19 cellular contexts compared by ENCODE assay signal in genomic region chr20:37278966-37279590, GRCh38. TPM values are rescaled to one million over a fixed set of nuclear protein-coding genes. Genes with fewer than 3 reads are reported as not detected.
DNase-seq lines count a peak whose midpoint lies in the region; ATAC-seq and TF ChIP-seq lines count a peak whose summit lies in the region.
"Had no signal": no experiment of that assay in that cellular context is flagged by ENCODE, and none has a peak within 500 bp of the region (broad histone marks: within the 10 kb centered on the region; RNA-seq: fewer than 3 reads in every experiment).

No MANE protein-coding gene starts in this region.

- no peaks in the 10 kb centered on the region for H3K9me3 ChIP-seq in neuronal stem cell (replicated peaks in 1 of 2; ENCODE audit: control insufficient read depth in 2 of 2, insufficient read depth in 1 of 2, low read depth in 1 of 2, low read length in 2 of 2)
- H3K9me3 ChIP-seq: BE2C had no signal

- H3K9me3 Mint-ChIP-seq in stimulated activated effector memory CD8-positive, alpha-beta T cell treated with anti-CD3 and anti-CD28 coated beads, Interleukin-12 subunit alpha, Interleukin-12 subunit beta, amount 100 ng/mL, for 72 hours, result no peaks in the 10 kb centered on the region
- H3K9me3 Mint-ChIP-seq: CD8-positive, alpha-beta T cell; H9 had no signal

- no peak overlapping the region for H3K23ac ChIP-seq in neuronal stem cell (ENCODE audit: low read depth, low read length, poor library complexity)

- H2BK120ac ChIP-seq in neuronal stem cell (ENCODE audit: low read depth, low read length), result no peak overlapping the region

- H3K27ac ChIP-seq in RWPE1, result no peak overlapping the region
- H3K27ac ChIP-seq in neuronal stem cell (replicated peaks; ENCODE audit: low read length), result no peak overlapping the region
- H3K27ac ChIP-seq: PC-9, SK-N-MC had no signal

- no peak overlapping the region for H3K14ac ChIP-seq in neuronal stem cell (ENCODE audit: low read length)

- no peak overlapping the region for H3K9ac ChIP-seq in neuronal stem cell (ENCODE audit: low read depth, low read length, poor library complexity)

- no peak overlapping the region for H3K4me2 ChIP-seq in neuronal stem cell (ENCODE audit: insufficient read depth, low read length, poor library complexity, severe bottlenecking)
- H3K4me2 ChIP-seq: PC-9 had no signal

- H3K27me3 ChIP-seq in neuronal stem cell (ENCODE audit: control insufficient read depth in 3 of 3, insufficient read depth in 3 of 3, low read depth in 1 of 3, low read length in 3 of 3), result no peaks in the 10 kb centered on the region
- H3K27me3 ChIP-seq: BE2C had no signal

- DNase-seq in ELF-1 (ENCODE audit: low read depth, low spot score) (peak; percentile 86), RWPE1 (ENCODE audit: low spot score) (peak; percentile 73), fibroblast of mammary gland (ENCODE audit: low read depth) (peak; percentile 18), neuronal stem cell (ENCODE audit: low spot score) (no peak), NCI-H1694 (lab: John Stamatoyannopoulos, UW) (no peak), NCI-H510A treated with DMSO at 0.1 percent for 48 hours (lab: John Stamatoyannopoulos, UW) (no peak), NCI-H524 treated with DMSO at 0.1 percent for 48 hours (lab: John Stamatoyannopoulos, UW) (no peak)
- no peak for DNase-seq in stimulated activated effector memory CD8-positive, alpha-beta T cell treated with anti-CD3 and anti-CD28 coated beads, Interleukin-12 subunit alpha, Interleukin-12 subunit beta, amount 100 ng/mL, for 72 hours (ENCODE audit: low spot score in 2 of 2)
- DNase-seq: ACHN; BE2C; CD8-positive, alpha-beta T cell; H9; NCI-H1092; NCI-H1694 treated with DMSO at 0.1 percent for 48 hours; NCI-H345; NCI-H748 treated with DMSO at 0.1 percent for 48 hours; PC-9 had no signal

- H2AK5ac ChIP-seq in neuronal stem cell (ENCODE audit: low read depth, low read length), result no peak overlapping the region

- no peak overlapping the region for H2BK15ac ChIP-seq in neuronal stem cell (ENCODE audit: low read length)

- H3K4me3 Mint-ChIP-seq in stimulated activated effector memory CD8-positive, alpha-beta T cell treated with anti-CD3 and anti-CD28 coated beads, Interleukin-12 subunit alpha, Interleukin-12 subunit beta, amount 100 ng/mL, for 72 hours, result no peak overlapping the region
- H3K4me3 Mint-ChIP-seq: CD8-positive, alpha-beta T cell; H9 had no signal

- WGBS in neuronal stem cell (ENCODE audit: extremely low coverage in 2 of 2, insufficient read length in 2 of 2, insufficient replicate concordance in 1 of 2), 2 donors, result no CpG with 5 or more reads among the region's 12 CpGs

- no peak overlapping the region for H3K18ac ChIP-seq in neuronal stem cell (ENCODE audit: low read length)

- no peak overlapping the region for H2BK12ac ChIP-seq in neuronal stem cell (ENCODE audit: low read length)

- no peak overlapping the region for H3K27ac Mint-ChIP-seq in stimulated activated effector memory CD8-positive, alpha-beta T cell treated with anti-CD3 and anti-CD28 coated beads, Interleukin-12 subunit alpha, Interleukin-12 subunit beta, amount 100 ng/mL, for 72 hours
- H3K27ac Mint-ChIP-seq: CD8-positive, alpha-beta T cell; H9 had no signal

- H4K8ac ChIP-seq in neuronal stem cell (ENCODE audit: low read depth, low read length), result no peak overlapping the region

- H3K4ac ChIP-seq in neuronal stem cell (ENCODE audit: low read length), result no peak overlapping the region

- peaks cover 7% of the 10 kb centered on the region for H3K4me1 Mint-ChIP-seq in stimulated activated effector memory CD8-positive, alpha-beta T cell treated with anti-CD3 and anti-CD28 coated beads, Interleukin-12 subunit alpha, Interleukin-12 subunit beta, amount 100 ng/mL, for 72 hours

- POLR2A ChIA-PET in RWPE1 (lab: Yijun Ruan, JAX; ENCODE audit: low non-redundant PET), result interaction anchor here (0.6 kb wide), 1 partner anchor 104 kb away, joined by 7 read pairs; no protein-coding TSS in a partner anchor

- TF ChIP-seq CTCF in RWPE1 (conservative IDR thresholded peaks at IDR 0.05; ENCODE audit: low read depth), result no peak
- no peak for TF ChIP-seq CTCF in fibroblast of mammary gland (conservative IDR thresholded peaks at IDR 0.05; ENCODE audit: control insufficient read depth, insufficient read depth, low read depth, low read length)

- H2AFZ ChIP-seq in neuronal stem cell (ENCODE audit: low read length), result peak overlapping the region; percentile 26
- H2AFZ ChIP-seq: PC-9 had no signal

- no peak overlapping the region for H3K4me3 ChIP-seq in fibroblast of mammary gland (ENCODE audit: control insufficient read depth, low read depth, low read length)
- no peak overlapping the region for H3K4me3 ChIP-seq in neuronal stem cell (ENCODE audit: low read length in 2 of 2)
- H3K4me3 ChIP-seq: GM12878, PC-9, SK-N-MC had no signal

- no peaks in the 10 kb centered on the region for H3K79me1 ChIP-seq in neuronal stem cell (ENCODE audit: low read depth, low read length)

- CTCF ChIA-PET in RWPE1 (lab: Yijun Ruan, JAX), result interaction anchor here (0.6 to 1.0 kb wide), 5 partner anchors 41 to 297 kb away, joined by 3 to 4 read pairs (median 3); no protein-coding TSS in a partner anchor

- no peak overlapping the region for H2BK5ac ChIP-seq in neuronal stem cell (ENCODE audit: low read length)

- no peaks in the 10 kb centered on the region for H3K36me3 ChIP-seq in neuronal stem cell (replicated peaks in 1 of 2; ENCODE audit: control insufficient read depth in 2 of 2, insufficient read depth in 2 of 2, low read length in 2 of 2)
- H3K36me3 ChIP-seq: BE2C had no signal

- no peaks in the 10 kb centered on the region for H3K36me3 Mint-ChIP-seq in stimulated activated effector memory CD8-positive, alpha-beta T cell treated with anti-CD3 and anti-CD28 coated beads, Interleukin-12 subunit alpha, Interleukin-12 subunit beta, amount 100 ng/mL, for 72 hours
- H3K36me3 Mint-ChIP-seq: CD8-positive, alpha-beta T cell had no signal

- H3K4me1 ChIP-seq in neuronal stem cell (ENCODE audit: control insufficient read depth in 2 of 2, insufficient read depth in 1 of 2, low read depth in 1 of 2, low read length in 2 of 2), result peaks cover 7 to 10% of the 10 kb centered on the region in 2 donors

- H4K91ac ChIP-seq in neuronal stem cell (ENCODE audit: low read depth, low read length, poor library complexity), result no peak overlapping the region

- no peak for ATAC-seq in stimulated activated effector memory CD8-positive, alpha-beta T cell treated with anti-CD3 and anti-CD28 coated beads, Interleukin-12 subunit alpha, Interleukin-12 subunit beta, amount 100 ng/mL, for 72 hours
- ATAC-seq: CD8-positive, alpha-beta T cell; GM12878 had no signal

RNA-seq across cellular contexts. Expression of gene MANBAL, which starts 10.4 kb away (rescaled TPM):
- polyA plus RNA-seq in neuronal stem cell (2013, experiment 1 of 2), result 66.5 TPM
- 66.4 TPM for polyA plus RNA-seq in neuronal stem cell (2013, experiment 2 of 2)

RNA-seq across cellular contexts. Expression of gene GHRH, which starts 17.5 kb away (rescaled TPM):
- 0.96 TPM for polyA plus RNA-seq in neuronal stem cell (2013, experiment 1 of 2)
- 1.8 TPM for polyA plus RNA-seq in neuronal stem cell (2013, experiment 2 of 2)
- polyA plus RNA-seq: GM12878 had no signal

Comparison
In these comparisons a context has a peak if more than half of its experiments do, and no peak if none do; other contexts are left out.
1. DNase-seq: peak in ELF-1 (single experiment), RWPE1 (single experiment) and fibroblast of mammary gland (single experiment); none in neuronal stem cell (single experiment), NCI-H1694 (single experiment), NCI-H510A treated with DMSO at 0.1 percent for 48 hours (single experiment), stimulated activated effector memory CD8-positive, alpha-beta T cell treated with anti-CD3 and anti-CD28 coated beads, Interleukin-12 subunit alpha, Interleukin-12 subunit beta, amount 100 ng/mL, for 72 hours (0 of 2) and NCI-H524 treated with DMSO at 0.1 percent for 48 hours (single experiment).